ENCODE assay signal across 24 cellular contexts in the genomic region with DNA sequence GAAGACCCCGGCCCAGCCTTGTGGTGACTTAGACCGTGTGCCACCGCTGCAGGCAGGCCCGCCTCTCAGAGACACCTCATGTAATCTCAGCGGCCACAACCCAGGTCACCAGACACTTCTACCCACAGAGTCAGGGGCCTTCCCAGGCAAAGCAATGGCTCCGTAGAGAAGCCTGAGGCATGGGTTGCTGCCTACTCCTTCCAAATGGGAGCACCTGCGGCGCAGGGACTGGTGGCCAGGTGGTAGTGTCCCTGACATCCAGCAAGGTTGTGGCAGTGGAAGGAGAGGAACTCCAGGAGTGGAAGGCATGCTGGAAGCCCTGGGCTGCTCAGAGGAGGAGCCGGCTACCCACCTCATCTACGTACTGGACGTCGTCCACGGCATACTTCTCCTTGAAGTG.
"Had no signal": no experiment of that assay in that cellular context is flagged by ENCODE, and none has a peak within 500 bp of the region (broad histone marks: within the 10 kb centered on the region; RNA-seq: fewer than 3 reads in every experiment).

No MANE protein-coding gene starts in this region.

- H3K27me3 Mint-ChIP-seq: dendritic cell treated with granulocyte-macrophage colony-stimulating factor and Interleukin-4, amounts not matched to agents 40 ng/mL and 50 ng/mL, for 4 days; naive thymus-derived CD8-positive, alpha-beta T cell; stimulated activated naive B cell treated with anti-CD40 and anti-IgM and Interleukin-4, amounts not matched to agents 10 μg/mL and 1 μg/mL and 100 μg/mL, for 72 hours had no signal

- H3K36me3 ChIP-seq: colonic mucosa, vagina had no signal

- ATAC-seq: foreskin keratinocyte; gastroesophageal sphincter; heart right ventricle; left colon; naive thymus-derived CD8-positive, alpha-beta T cell; pancreas; sciatic nerve; stimulated activated naive B cell treated with anti-CD40 and anti-IgM and Interleukin-4, amounts not matched to agents 10 μg/mL and 1 μg/mL and 100 μg/mL, for 72 hours had no signal

- FAIRE-seq: endothelial cell of umbilical vein, islet of Langerhans, pancreas had no signal

- H3K27ac Mint-ChIP-seq: dendritic cell treated with granulocyte-macrophage colony-stimulating factor and Interleukin-4, amounts not matched to agents 40 ng/mL and 50 ng/mL, for 4 days; naive thymus-derived CD8-positive, alpha-beta T cell; nephron progenitor cell; stimulated activated naive B cell treated with anti-CD40 and anti-IgM and Interleukin-4, amounts not matched to agents 10 μg/mL and 1 μg/mL and 100 μg/mL, for 72 hours had no signal

- H3K4me3 Mint-ChIP-seq: dendritic cell treated with granulocyte-macrophage colony-stimulating factor and Interleukin-4, amounts not matched to agents 40 ng/mL and 50 ng/mL, for 4 days; naive thymus-derived CD8-positive, alpha-beta T cell; nephron progenitor cell; stimulated activated naive B cell treated with anti-CD40 and anti-IgM and Interleukin-4, amounts not matched to agents 10 μg/mL and 1 μg/mL and 100 μg/mL, for 72 hours had no signal

- H3K9me3 ChIP-seq: colonic mucosa, esophagus muscularis mucosa, gastroesophageal sphincter, heart right ventricle, pancreas, stomach, thyroid gland, vagina had no signal

- H3K27ac ChIP-seq: colonic mucosa, esophagus muscularis mucosa, foreskin keratinocyte, gastroesophageal sphincter, heart right ventricle, pancreas, stomach, thyroid gland, vagina had no signal

- DNase-seq: central memory CD4-positive, alpha-beta T cell; colonic mucosa; effector memory CD4-positive, alpha-beta T cell; foreskin keratinocyte; heart right ventricle; hippocampal formation; kidney glomerular epithelial cell; nephron progenitor cell; occipital lobe; retina; stimulated activated naive B cell treated with anti-CD40 and anti-IgM and Interleukin-4, amounts not matched to agents 10 μg/mL and 1 μg/mL and 100 μg/mL, for 72 hours; stomach; thyroid gland; trophoblast cell had no signal

- H3K4me3 ChIP-seq: colonic mucosa, esophagus muscularis mucosa, gastroesophageal sphincter, heart right ventricle, pancreas, stomach, thyroid gland, vagina had no signal

- H3K4me1 ChIP-seq: colonic mucosa, esophagus muscularis mucosa, foreskin keratinocyte, gastroesophageal sphincter, pancreas, stomach, thyroid gland, vagina had no signal

- H3K27me3 ChIP-seq: colonic mucosa, esophagus muscularis mucosa, foreskin keratinocyte, gastroesophageal sphincter, heart right ventricle, pancreas, stomach, thyroid gland, vagina had no signal

- H3K9me3 Mint-ChIP-seq: dendritic cell treated with granulocyte-macrophage colony-stimulating factor and Interleukin-4, amounts not matched to agents 40 ng/mL and 50 ng/mL, for 4 days; naive thymus-derived CD8-positive, alpha-beta T cell; nephron progenitor cell; stimulated activated naive B cell treated with anti-CD40 and anti-IgM and Interleukin-4, amounts not matched to agents 10 μg/mL and 1 μg/mL and 100 μg/mL, for 72 hours had no signal
